Comparison of ENCODE assay signal across 13 cellular contexts in genomic region chr1:17874231-17874630, GRCh38.
DNase-seq lines count a peak whose midpoint lies in the region; ATAC-seq and TF ChIP-seq lines count a peak whose summit lies in the region.
"Had no signal": no experiment of that assay in that cellular context is flagged by ENCODE, and none has a peak within 500 bp of the region (broad histone marks: within the 10 kb centered on the region; RNA-seq: fewer than 3 reads in every experiment).

No MANE protein-coding gene starts in this region.

- no peak overlapping the region for H3K4me3 Mint-ChIP-seq in activated naive CD4-positive, alpha-beta T cell treated with anti-CD3 and anti-CD28 coated beads for 36 hours
- H3K4me3 Mint-ChIP-seq in activated T-cell treated with anti-CD3 and anti-CD28 coated beads, Interleukin-2, amount 50 U/mL, for 24 hours = no peak overlapping the region
- H3K4me3 Mint-ChIP-seq: naive thymus-derived CD8-positive, alpha-beta T cell had no signal

- H3K36me3 ChIP-seq in GM23248 (ENCODE audit: low read depth) (no peaks in the 10 kb centered on the region), RWPE2 (ENCODE audit: low read depth) (no peaks in the 10 kb centered on the region), skeletal muscle satellite cell (ENCODE audit: insufficient read depth, low read length) (no peaks in the 10 kb centered on the region)
- H3K36me3 ChIP-seq: colonic mucosa had no signal

- no peaks in the 10 kb centered on the region for H3K9me2 ChIP-seq in GM23248 (ENCODE audit: insufficient read depth)

- ATAC-seq in RWPE2 (ENCODE audit: low read depth) = peak; percentile 96
- ATAC-seq: naive thymus-derived CD8-positive, alpha-beta T cell had no signal

- TF ChIP-seq CTCF in RWPE2 (IDR thresholded peaks at IDR 0.05; ENCODE audit: poor library complexity, severe bottlenecking) (no peak), fibroblast of mammary gland (conservative IDR thresholded peaks at IDR 0.05; ENCODE audit: control insufficient read depth, insufficient read depth, low read depth, low read length) (no peak)

- no peaks in the 10 kb centered on the region for H3K79me2 ChIP-seq in GM23248 (ENCODE audit: insufficient read depth)

- intact Hi-C loops in activated naive CD4-positive, alpha-beta T cell treated with anti-CD3 and anti-CD28 coated beads for 36 hours (cut with micrococcal nuclease) = no loop called here

- no peaks in the 10 kb centered on the region for H4K20me1 ChIP-seq in GM23248 (ENCODE audit: insufficient read depth)

- H3K36me3 Mint-ChIP-seq in activated naive CD4-positive, alpha-beta T cell treated with anti-CD3 and anti-CD28 coated beads for 36 hours (ENCODE audit: low read depth) = no peaks in the 10 kb centered on the region
- no peaks in the 10 kb centered on the region for H3K36me3 Mint-ChIP-seq in activated T-cell treated with anti-CD3 and anti-CD28 coated beads, Interleukin-2, amount 50 U/mL, for 24 hours (ENCODE audit: low read depth)
- H3K36me3 Mint-ChIP-seq: naive thymus-derived CD8-positive, alpha-beta T cell had no signal

- H3K27me3 Mint-ChIP-seq in activated naive CD4-positive, alpha-beta T cell treated with anti-CD3 and anti-CD28 coated beads for 36 hours (ENCODE audit: low read depth) = peaks cover 6% of the 10 kb centered on the region
- peaks cover 14% of the 10 kb centered on the region for H3K27me3 Mint-ChIP-seq in activated T-cell treated with anti-CD3 and anti-CD28 coated beads, Interleukin-2, amount 50 U/mL, for 24 hours

- H3K27ac ChIP-seq in GM23248 = peak overlapping the region; percentile 93
- H3K27ac ChIP-seq in RWPE2 (ENCODE audit: poor library complexity, severe bottlenecking) = peak overlapping the region; percentile 91
- H3K27ac ChIP-seq: colonic mucosa had no signal

- H3F3A ChIP-seq in GM23248 (ENCODE audit: insufficient read depth) = peaks cover 32% of the 10 kb centered on the region

- H3K4me1 Mint-ChIP-seq in activated naive CD4-positive, alpha-beta T cell treated with anti-CD3 and anti-CD28 coated beads for 36 hours (ENCODE audit: low read depth) = no peaks in the 10 kb centered on the region
- no peaks in the 10 kb centered on the region for H3K4me1 Mint-ChIP-seq in activated T-cell treated with anti-CD3 and anti-CD28 coated beads, Interleukin-2, amount 50 U/mL, for 24 hours (ENCODE audit: low read depth)

- no peak overlapping the region for H2AFZ ChIP-seq in GM23248

- DNase-seq in GM23248 = peak; percentile 86
- DNase-seq in RWPE2 (ENCODE audit: low spot score) = peak; percentile 42
- DNase-seq in fibroblast of mammary gland (ENCODE audit: low read depth) = peak; percentile 88
- DNase-seq in activated naive CD4-positive, alpha-beta T cell treated with anti-CD3 and anti-CD28 coated beads for 36 hours = no peak
- DNase-seq in activated T-cell treated with anti-CD3 and anti-CD28 coated beads, Interleukin-2, amount 50 U/mL, for 24 hours = no peak
- no peak for DNase-seq in SIG-M5 treated with dmso at 0.1 percent for 504 hours (lab: John Stamatoyannopoulos, UW; ENCODE audit: unreplicated experiment)
- DNase-seq: activated T-cell treated with anti-CD3 and anti-CD28 coated beads, Interleukin-2, amount 50 U/mL, for 1 hour; colonic mucosa; DMS79 treated with DMSO at 0.1 percent for 48 hours; naive thymus-derived CD8-positive, alpha-beta T cell; NCI-H2029; stimulated activated CD8-positive, alpha-beta memory T cell treated with anti-CD3 and anti-CD28 coated beads, Interleukin-4, amount 100 ng/mL, for 48 hours had no signal

- peak overlapping the region; percentile 72 for H3K4me2 ChIP-seq in GM23248 (ENCODE audit: unreplicated experiment)
- peak overlapping the region; percentile 61 for H3K4me2 ChIP-seq in skeletal muscle satellite cell (ENCODE audit: low read length)

- CTCF ChIA-PET in activated naive CD4-positive, alpha-beta T cell treated with anti-CD3 and anti-CD28 coated beads for 36 hours (lab: Charles Lee) = interaction anchor here (1.9 kb wide), 1 partner anchor 49 kb away, joined by 5 read pairs; no protein-coding TSS in a partner anchor

- 12 to 46% methylated on average over 1 of the region's 1 CpG for WGBS in GM23248 (ENCODE audit: low coverage in 1 of 2, low lambda C conversion rate in 2 of 2, missing lambda C conversion rate in 2 of 2), 2 experiments

- H3K27me3 ChIP-seq in GM23248 (replicated peaks; ENCODE audit: insufficient read depth) (no peaks in the 10 kb centered on the region), RWPE2 (ENCODE audit: insufficient read depth, poor library complexity, severe bottlenecking) (no peaks in the 10 kb centered on the region), skeletal muscle satellite cell (ENCODE audit: control insufficient read depth, insufficient read depth, low read length) (no peaks in the 10 kb centered on the region)
- H3K27me3 ChIP-seq: colonic mucosa had no signal

- H3K4me3 ChIP-seq in GM23248 (peak overlapping the region; percentile 23), RWPE2 (ENCODE audit: severe bottlenecking) (no peak overlapping the region), fibroblast of mammary gland (ENCODE audit: control insufficient read depth, low read depth, low read length) (no peak overlapping the region), skeletal muscle satellite cell (ENCODE audit: low read length) (no peak overlapping the region)
- H3K4me3 ChIP-seq: colonic mucosa had no signal

- H3K27ac Mint-ChIP-seq in activated naive CD4-positive, alpha-beta T cell treated with anti-CD3 and anti-CD28 coated beads for 36 hours = no peak overlapping the region
- no peak overlapping the region for H3K27ac Mint-ChIP-seq in activated T-cell treated with anti-CD3 and anti-CD28 coated beads, Interleukin-2, amount 50 U/mL, for 24 hours
- H3K27ac Mint-ChIP-seq: naive thymus-derived CD8-positive, alpha-beta T cell had no signal

- peaks cover 50% of the 10 kb centered on the region for H3K4me1 ChIP-seq in GM23248 (ENCODE audit: insufficient read depth)
- H3K4me1 ChIP-seq in RWPE2 (ENCODE audit: insufficient read depth, poor library complexity, severe bottlenecking) = peaks cover 31% of the 10 kb centered on the region
- peaks cover 51% of the 10 kb centered on the region for H3K4me1 ChIP-seq in skeletal muscle satellite cell (ENCODE audit: control insufficient read depth, insufficient read depth, low read length)
- H3K4me1 ChIP-seq: colonic mucosa had no signal

- in situ Hi-C loops in GM23248 (cut with MboI) = no loop called here

- H3K9ac ChIP-seq in GM23248 (peak overlapping the region; percentile 71; the same call in 1 of the 2 replicates), skeletal muscle satellite cell (ENCODE audit: low read depth, low read length) (peak overlapping the region; percentile 67)

- H3K9me3 ChIP-seq in GM23248 (ENCODE audit: low read depth) (no peaks in the 10 kb centered on the region), RWPE2 (ENCODE audit: severe bottlenecking) (no peaks in the 10 kb centered on the region), skeletal muscle satellite cell (replicated peaks; ENCODE audit: low read length) (no peaks in the 10 kb centered on the region)
- H3K9me3 ChIP-seq: colonic mucosa had no signal

- H3K9me3 Mint-ChIP-seq in activated naive CD4-positive, alpha-beta T cell treated with anti-CD3 and anti-CD28 coated beads for 36 hours = no peaks in the 10 kb centered on the region
- no peaks in the 10 kb centered on the region for H3K9me3 Mint-ChIP-seq in activated T-cell treated with anti-CD3 and anti-CD28 coated beads, Interleukin-2, amount 50 U/mL, for 24 hours

Comparison
In these comparisons a context has a peak if more than half of its experiments do, and no peak if none do; other contexts are left out.
1. DNase-seq: peak in GM23248 (single experiment), RWPE2 (single experiment) and fibroblast of mammary gland (single experiment); none in activated naive CD4-positive, alpha-beta T cell treated with anti-CD3 and anti-CD28 coated beads for 36 hours (single experiment), activated T-cell treated with anti-CD3 and anti-CD28 coated beads, Interleukin-2, amount 50 U/mL, for 24 hours (single experiment) and SIG-M5 treated with dmso at 0.1 percent for 504 hours (single experiment).